Comparison of ENCODE assay signal across 8 cellular contexts in genomic region chr11:83070044-83070877, GRCh38. TPM values are rescaled to one million over a fixed set of nuclear protein-coding genes. Genes with fewer than 3 reads are reported as not detected.
DNase-seq lines count a peak whose midpoint lies in the region; FAIRE-seq and TF ChIP-seq lines count a peak whose summit lies in the region.

No MANE protein-coding gene starts in this region.

- peak overlapping the region; percentile 93 for H3K4me2 ChIP-seq in endothelial cell of umbilical vein (ENCODE audit: insufficient read depth, low read length)
- peak overlapping the region; percentile 85 for H3K4me2 ChIP-seq in neural cell (ENCODE audit: low read length)

- H3K27ac ChIP-seq in endothelial cell of umbilical vein (ENCODE audit: insufficient read depth, low read depth, low read length), result peak overlapping the region; percentile 50
- H3K27ac ChIP-seq in neural cell (ENCODE audit: low read length), result peak overlapping the region; percentile 93

- intact Hi-C loops in endothelial cell of umbilical vein (cut with micrococcal nuclease), result loop anchor here (5.0 kb wide), 1 partner anchor 203 kb away; no protein-coding TSS in a partner anchor
- intact Hi-C loops in posterior vena cava (cut with DNase I), result no loop called here

- no peaks in the 10 kb centered on the region for H3K9me2 ChIP-seq in neural cell (ENCODE audit: insufficient read depth, low read length)

- TF ChIP-seq EP300 in neural cell (conservative IDR thresholded peaks at IDR 0.05; ENCODE audit: poor library complexity, severe bottlenecking), result no peak

- BruUV-seq in endothelial cell of umbilical vein (replicated peaks; lab: Mats Ljungman, UMichigan), result no TSS peak

- FAIRE-seq in endothelial cell of umbilical vein (lab: Jason Lieb, UNC), result peak; percentile 82

- POLR2A ChIA-PET in endothelial cell of umbilical vein (lab: Charles Lee), result interaction anchor here (1.0 to 2.1 kb wide), 2 partner anchors 13 to 86 kb away, joined by 8 to 10 read pairs; partner anchors contain the start of gene PCF11

- H3K9me1 ChIP-seq in endothelial cell of umbilical vein (replicated peaks; ENCODE audit: control insufficient read depth, extremely low read depth, insufficient read depth, low read length), result no peaks in the 10 kb centered on the region

- peaks cover 36% of the 10 kb centered on the region for H3K4me1 ChIP-seq in endothelial cell of umbilical vein (ENCODE audit: control insufficient read depth, extremely low read depth, insufficient read depth, low read length)

- dilution Hi-C loops in endothelial cell of umbilical vein (cut with MboI; ENCODE audit: extremely low pct_ligation_motif_present, low sequenced_read_pairs), result no loop called here

- CTCF ChIA-PET in endothelial cell of umbilical vein (lab: Charles Lee), result interaction anchor here (0.6 to 2.3 kb wide), 9 partner anchors 8 to 203 kb away, joined by 3 to 11 read pairs (median 3); no protein-coding TSS in a partner anchor

- TF ChIP-seq POLR2A in endothelial cell of umbilical vein (IDR thresholded peaks at IDR 0.05; ENCODE audit: low read depth, low read length), result peak; percentile 40

- DNase-seq in ELF-1 (ENCODE audit: low read depth, low spot score) (peak; percentile 57), NCI-H69 (lab: John Stamatoyannopoulos, UW) (peak; percentile 80), endothelial cell of umbilical vein (ENCODE audit: low read depth, low spot score) (peak; percentile 72), posterior vena cava (ENCODE audit: low spot score) (no peak), cerebellum (ENCODE audit: low spot score) (no peak)
- DNase-seq in stimulated activated CD4-positive, alpha-beta T cell treated with anti-CD3 and anti-CD28 coated beads, Interleukin-1b, Interleukin-23, amount 100 ng/mL, for 48 hours, result no peak
- DNase-seq in activated CD4-positive, alpha-beta T cell treated with anti-CD3 and anti-CD28 coated beads for 1 hour, result no peak

- peak overlapping the region; percentile 52 for H2AFZ ChIP-seq in endothelial cell of umbilical vein (ENCODE audit: low read depth, low read length)
- no peak overlapping the region for H2AFZ ChIP-seq in neural cell (ENCODE audit: low read depth, low read length)

- H3K36me3 ChIP-seq in endothelial cell of umbilical vein (ENCODE audit: control insufficient read depth in 2 of 2, extremely low read depth in 1 of 2, insufficient read depth in 2 of 2, low read length in 2 of 2) (no peaks in the 10 kb centered on the region), neural cell (ENCODE audit: insufficient read depth, low read length) (peaks cover 6% of the 10 kb centered on the region)

- H4K20me1 ChIP-seq in endothelial cell of umbilical vein (replicated peaks; ENCODE audit: control insufficient read depth, extremely low read depth, insufficient read depth, low read length), result no peaks in the 10 kb centered on the region
- H4K20me1 ChIP-seq in neural cell (ENCODE audit: insufficient read depth), result no peaks in the 10 kb centered on the region

- peak overlapping the region; percentile 66 for H3K9ac ChIP-seq in endothelial cell of umbilical vein (replicated peaks; ENCODE audit: extremely low read depth, insufficient read depth, low read length)
- peak overlapping the region; percentile 98 for H3K9ac ChIP-seq in neural cell (ENCODE audit: low read length)

- TF ChIP-seq CTCF in endothelial cell of umbilical vein (IDR thresholded peaks at IDR 0.05; ENCODE audit: extremely low read depth in 1 of 2, insufficient read depth in 1 of 2, low read depth in 1 of 2, low read length in 2 of 2) (no peak), neural cell (IDR thresholded peaks at IDR 0.05; ENCODE audit: poor library complexity, severe bottlenecking) (no peak)

- H3K4me3 ChIP-seq in endothelial cell of umbilical vein (replicated peaks in 1 of 3; ENCODE audit: insufficient read depth in 1 of 3, low read depth in 1 of 3, low read length in 3 of 3) (peak overlapping the region; percentile 31 to 96 (median 81)), neural cell (ENCODE audit: low read length) (peak overlapping the region; percentile 75)

- H3K79me2 ChIP-seq in endothelial cell of umbilical vein (ENCODE audit: control insufficient read depth, insufficient read depth, low read length) (peaks cover 47% of the 10 kb centered on the region), neural cell (replicated peaks; ENCODE audit: insufficient read depth, low read length) (peaks cover 73% of the 10 kb centered on the region)

- H3K27me3 ChIP-seq in endothelial cell of umbilical vein (ENCODE audit: control insufficient read depth in 2 of 2, insufficient read depth in 2 of 2, low read length in 2 of 2), result no peaks in the 10 kb centered on the region
- no peaks in the 10 kb centered on the region for H3K27me3 ChIP-seq in neural cell (ENCODE audit: insufficient read depth, low read depth, low read length)

- H3K9me3 ChIP-seq in endothelial cell of umbilical vein (replicated peaks; ENCODE audit: control insufficient read depth, insufficient read depth, low read length), result no peaks in the 10 kb centered on the region
- H3K9me3 ChIP-seq in neural cell (ENCODE audit: low read length), result no peaks in the 10 kb centered on the region

- no peak for TF ChIP-seq RAD21 in neural cell (conservative IDR thresholded peaks at IDR 0.05)

- peaks cover 4% of the 10 kb centered on the region for H3F3A ChIP-seq in neural cell (ENCODE audit: insufficient read depth, low read length, poor library complexity, severe bottlenecking)

TF ChIP-seq in endothelial cell of umbilical vein, 7 proteins besides CTCF, POLR2A, EP300 and RAD21:
- no peak for TF ChIP-seq JUN (IDR thresholded peaks at IDR 0.05; ENCODE audit: borderline replicate concordance, insufficient read depth, insufficient read length, low read depth)
- peak; percentile 47 for TF ChIP-seq FOS (IDR thresholded peaks at IDR 0.05; ENCODE audit: borderline replicate concordance, insufficient read depth, low read length)
- TF ChIP-seq POLR2AphosphoS5 (IDR thresholded peaks at IDR 0.05; ENCODE audit: insufficient read depth, low read depth, low read length), result peak; percentile 57
TF ChIP-seq in endothelial cell of umbilical vein: peak in this region for 2.

TF ChIP-seq in neural cell, 6 proteins besides CTCF, POLR2A, EP300 and RAD21:
- TF ChIP-seq REST (IDR thresholded peaks at IDR 0.05; ENCODE audit: borderline replicate concordance) (no peak), EZH2 (IDR thresholded peaks at IDR 0.05; ENCODE audit: borderline replicate concordance, insufficient read depth, low read length, poor library complexity, severe bottlenecking) (no peak), SMC3 (conservative IDR thresholded peaks at IDR 0.05; ENCODE audit: poor library complexity) (no peak), MXI1 (conservative IDR thresholded peaks at IDR 0.05; ENCODE audit: poor library complexity, severe bottlenecking) (no peak), POLR2AphosphoS5 (IDR thresholded peaks at IDR 0.05) (no peak), TAF1 (IDR thresholded peaks at IDR 0.05; ENCODE audit: low read depth) (no peak)

RNA-seq across cellular contexts. Expression of gene RAB30, which starts 1.4 kb away (rescaled TPM):
- total RNA-seq in endothelial cell of umbilical vein (14.6 and 18.4 TPM in 2 replicates), posterior vena cava (10 to 100 TPM; 22.1 to 27.9 TPM), cerebellum (53.4 TPM)
- polyA plus RNA-seq in endothelial cell of umbilical vein (3.1 and 4.1 TPM in 2 replicates), neural cell (36.4 and 42.1 TPM in 2 replicates)
- 5.2 and 5.7 TPM in 2 replicates for polyA plus RNA-seq in endothelial cell of umbilical vein (2011; cell fraction: cytosol; rRNA removed)
- polyA plus RNA-seq in endothelial cell of umbilical vein (2011; cell fraction: nucleus; rRNA removed), result 11.7 and 13.3 TPM in 2 replicates
- 16.4 and 21.1 TPM in 2 replicates for polyA plus RNA-seq in endothelial cell of umbilical vein (2012)
- polyA minus RNA-seq in endothelial cell of umbilical vein (23.1 and 27.7 TPM in 2 replicates), neural cell (85.7 and 109 TPM in 2 replicates)
- polyA minus RNA-seq in endothelial cell of umbilical vein (2011; cell fraction: cytosol; rRNA and poly(A)+ RNA removed), result 12.0 TPM
- polyA minus RNA-seq in endothelial cell of umbilical vein (2011; cell fraction: nucleus; rRNA and poly(A)+ RNA removed), result 17.1 and 23.0 TPM in 2 replicates

Comparison
In these comparisons a context has a peak if more than half of its experiments do, and no peak if none do; other contexts are left out.
1. DNase-seq: peak in ELF-1 (single experiment), NCI-H69 (single experiment) and endothelial cell of umbilical vein (single experiment); none in posterior vena cava (single experiment), stimulated activated CD4-positive, alpha-beta T cell treated with anti-CD3 and anti-CD28 coated beads, Interleukin-1b, Interleukin-23, amount 100 ng/mL, for 48 hours (single experiment), activated CD4-positive, alpha-beta T cell treated with anti-CD3 and anti-CD28 coated beads for 1 hour (single experiment) and cerebellum (single experiment).